28 cellular contexts compared by ENCODE assay signal in genomic region chr6:116156405-116157326, GRCh38. TPM values are rescaled to one million over a fixed set of nuclear protein-coding genes. Genes with fewer than 3 reads are reported as not detected.
"Had no signal": no experiment of that assay in that cellular context is flagged by ENCODE, and none has a peak within 500 bp of the region (broad histone marks: within the 10 kb centered on the region; RNA-seq: fewer than 3 reads in every experiment).

No MANE protein-coding gene starts in this region.

- H3K27ac ChIP-seq: brain microvascular endothelial cell, cardiac muscle cell, PC-9 had no signal

- H3K36me3 ChIP-seq: brain microvascular endothelial cell, cardiac muscle cell had no signal

- H3K27me3 ChIP-seq: brain microvascular endothelial cell, cardiac muscle cell had no signal

- H3K4me3 Mint-ChIP-seq: activated CD4-positive, alpha-beta T cell treated with anti-CD3 and anti-CD28 coated beads, Interleukin-2, amount 10 ng/mL, durations not matched to agents 24 days and 14 days; activated CD8-positive, alpha-beta memory T cell treated with anti-CD3 and anti-CD28 coated beads, Interleukin-2, amount 10 ng/mL, durations not matched to agents 7 days and 5 days; activated T-cell treated with anti-CD3 and anti-CD28 coated beads, Interleukin-2, amount 50 U/mL, for 4 hours; T-helper 1 cell treated with Interleukin-12 subunit alpha and Interleukin-12 subunit beta and Interleukin-4 antibody, amounts not matched to agents 30 μg/mL and 1 μg/mL, for 36 hours; WTC11 had no signal

- H3K4me3 ChIP-seq: cardiac muscle cell, PC-9 had no signal

- H2AFZ ChIP-seq: PC-9 had no signal

- H3K4me1 Mint-ChIP-seq: activated CD4-positive, alpha-beta T cell treated with anti-CD3 and anti-CD28 coated beads, Interleukin-2, amount 10 ng/mL, durations not matched to agents 24 days and 14 days; activated CD8-positive, alpha-beta memory T cell treated with anti-CD3 and anti-CD28 coated beads, Interleukin-2, amount 10 ng/mL, durations not matched to agents 7 days and 5 days had no signal

- FAIRE-seq: colon, TTC549 had no signal

- ATAC-seq: activated CD8-positive, alpha-beta memory T cell treated with anti-CD3 and anti-CD28 coated beads, Interleukin-2, amount 10 ng/mL, durations not matched to agents 7 days and 5 days; activated naive CD4-positive, alpha-beta T cell treated with anti-CD3 and anti-CD28 coated beads, Interleukin-2, amount 50 U/mL, for 72 hours; activated T-cell treated with anti-CD3 and anti-CD28 coated beads, Interleukin-2, amount 50 U/mL, for 4 hours; WTC11 had no signal

- H3K4me2 ChIP-seq: PC-9 had no signal

- H3K27ac Mint-ChIP-seq: activated CD4-positive, alpha-beta T cell treated with anti-CD3 and anti-CD28 coated beads, Interleukin-2, amount 10 ng/mL, durations not matched to agents 24 days and 14 days; activated CD8-positive, alpha-beta memory T cell treated with anti-CD3 and anti-CD28 coated beads, Interleukin-2, amount 10 ng/mL, durations not matched to agents 7 days and 5 days; activated naive CD4-positive, alpha-beta T cell treated with anti-CD3 and anti-CD28 coated beads, Interleukin-2, amount 50 U/mL, for 72 hours; T-helper 1 cell treated with Interleukin-12 subunit alpha and Interleukin-12 subunit beta and Interleukin-4 antibody, amounts not matched to agents 30 μg/mL and 1 μg/mL, for 36 hours; WTC11 had no signal

- DNase-seq: activated CD4-positive, alpha-beta T cell treated with anti-CD3 and anti-CD28 coated beads, Interleukin-2, amount 10 ng/mL, durations not matched to agents 24 days and 14 days; activated CD4-positive, alpha-beta T cell treated with anti-CD3 and anti-CD28 coated beads, Interleukin-2, amount 50 U/mL, for 48 hours; activated CD4-positive, CD25-positive, alpha-beta regulatory T cell treated with anti-CD3 and anti-CD28 coated beads, Interleukin-2, amount 50 U/mL, for 72 hours; activated CD8-positive, alpha-beta memory T cell treated with anti-CD3 and anti-CD28 coated beads, Interleukin-2, amount 10 ng/mL, durations not matched to agents 7 days and 5 days; activated effector memory CD4-positive, alpha-beta T cell treated with anti-CD3 and anti-CD28 coated beads, Interleukin-2, amount 50 U/mL, for 16 hours; activated naive CD4-positive, alpha-beta T cell treated with Interleukin-2 at 50 U/mL for 16 hours; activated T-cell treated with anti-CD3 and anti-CD28 coated beads, Interleukin-2, amount 50 U/mL, for 4 hours; brain microvascular endothelial cell; cerebellar nuclear complex; Karpas-422; MM.1S; NCI-H1105 treated with DMSO at 0.1 percent for 48 hours; NCI-H1436 treated with DMSO at 0.1 percent for 48 hours; NCI-H187; NCI-H2081; NCI-H510A treated with DMSO at 0.1 percent for 48 hours; NCI-H69; SHP77 treated with DMSO at 0.1 percent for 48 hours; T-helper 9 cell had no signal

- H3K27me3 Mint-ChIP-seq: activated CD4-positive, alpha-beta T cell treated with anti-CD3 and anti-CD28 coated beads, Interleukin-2, amount 10 ng/mL, durations not matched to agents 24 days and 14 days; activated CD8-positive, alpha-beta memory T cell treated with anti-CD3 and anti-CD28 coated beads, Interleukin-2, amount 10 ng/mL, durations not matched to agents 7 days and 5 days had no signal

RNA-seq across cellular contexts. Expression of gene COL10A1, which starts 30.7 kb away (rescaled TPM):
- total RNA-seq: activated CD4-positive, alpha-beta T cell treated with anti-CD3 and anti-CD28 coated beads, Interleukin-2, amount 10 ng/mL, durations not matched to agents 24 days and 14 days; activated CD8-positive, alpha-beta memory T cell treated with anti-CD3 and anti-CD28 coated beads, Interleukin-2, amount 10 ng/mL, durations not matched to agents 7 days and 5 days; activated naive CD4-positive, alpha-beta T cell treated with anti-CD3 and anti-CD28 coated beads, Interleukin-2, amount 50 U/mL, for 72 hours; activated T-cell treated with anti-CD3 and anti-CD28 coated beads, Interleukin-2, amount 50 U/mL, for 4 hours; cardiac muscle cell; PC-9; SK-MEL-5; WTC11 had no signal
- polyA plus RNA-seq: adipose tissue had no signal
